Comparison of ENCODE assay signal across 20 cellular contexts in genomic region chr7:2781636-2782035, GRCh38.
"Had no signal": no experiment of that assay in that cellular context is flagged by ENCODE, and none has a peak within 500 bp of the region (broad histone marks: within the 10 kb centered on the region; RNA-seq: fewer than 3 reads in every experiment).

No MANE protein-coding gene starts in this region.

- H3K36me3 Mint-ChIP-seq: natural killer cell had no signal

- ATAC-seq: left lobe of liver, mucosa of descending colon, natural killer cell, psoas muscle, right lobe of liver had no signal

- H3K27ac ChIP-seq: ascending aorta, psoas muscle, right lobe of liver, SK-N-MC, testis, WERI-Rb-1 had no signal

- H3K27me3 ChIP-seq: ascending aorta, right lobe of liver, testis had no signal

- H3K27ac Mint-ChIP-seq: activated CD4-positive, alpha-beta T cell treated with anti-CD3 and anti-CD28 coated beads, Interleukin-2, amount 10 ng/mL, durations not matched to agents 7 days and 5 days; natural killer cell had no signal

- H3K4me3 ChIP-seq: ascending aorta, mucosa of descending colon, psoas muscle, right lobe of liver, SK-N-MC, testis had no signal

- H3K9me3 Mint-ChIP-seq: central memory CD8-positive, alpha-beta T cell; dendritic cell treated with granulocyte-macrophage colony-stimulating factor and Interleukin-4, amounts not matched to agents 40 ng/mL and 50 ng/mL, for 4 days; natural killer cell; stimulated activated naive CD8-positive, alpha-beta T cell treated with anti-CD3 and anti-CD28 coated beads, Interleukin-15, Interleukin-2, amounts not matched to agents 100 ng/mL and 50 ng/mL, for 24 hours had no signal

- H3K27me3 Mint-ChIP-seq: activated CD4-positive, alpha-beta T cell treated with anti-CD3 and anti-CD28 coated beads, Interleukin-2, amount 10 ng/mL, durations not matched to agents 7 days and 5 days; central memory CD8-positive, alpha-beta T cell; dendritic cell treated with granulocyte-macrophage colony-stimulating factor and Interleukin-4, amounts not matched to agents 40 ng/mL and 50 ng/mL, for 4 days; stimulated activated naive CD8-positive, alpha-beta T cell treated with anti-CD3 and anti-CD28 coated beads, Interleukin-15, Interleukin-2, amounts not matched to agents 100 ng/mL and 50 ng/mL, for 24 hours had no signal

- H3K4me3 Mint-ChIP-seq: activated CD4-positive, alpha-beta T cell treated with anti-CD3 and anti-CD28 coated beads, Interleukin-2, amount 10 ng/mL, durations not matched to agents 7 days and 5 days; central memory CD8-positive, alpha-beta T cell; dendritic cell treated with granulocyte-macrophage colony-stimulating factor and Interleukin-4, amounts not matched to agents 40 ng/mL and 50 ng/mL, for 4 days; natural killer cell had no signal

- H3K36me3 ChIP-seq: ascending aorta, right lobe of liver had no signal

- DNase-seq: activated CD4-positive, alpha-beta T cell treated with anti-CD3 and anti-CD28 coated beads, Interleukin-2, amount 10 ng/mL, durations not matched to agents 7 days and 5 days; activated gamma-delta T cell treated with Interleukin-2 at 50 U/mL for 16 hours; foreskin melanocyte; mammary epithelial cell; mucosa of descending colon; natural killer cell; nucleus accumbens; psoas muscle; right lobe of liver; stimulated activated CD4-positive, alpha-beta T cell treated with anti-CD3 and anti-CD28 coated beads, Interleukin-2, amount 100 ng/mL, for 48 hours; stimulated activated CD8-positive, alpha-beta memory T cell treated with anti-CD3 and anti-CD28 coated beads, Interleukin-4, amount 100 ng/mL, for 48 hours; T-helper 1 cell; testis; WERI-Rb-1 had no signal
